ENCODE assay signal across 24 cellular contexts in the genomic region with DNA sequence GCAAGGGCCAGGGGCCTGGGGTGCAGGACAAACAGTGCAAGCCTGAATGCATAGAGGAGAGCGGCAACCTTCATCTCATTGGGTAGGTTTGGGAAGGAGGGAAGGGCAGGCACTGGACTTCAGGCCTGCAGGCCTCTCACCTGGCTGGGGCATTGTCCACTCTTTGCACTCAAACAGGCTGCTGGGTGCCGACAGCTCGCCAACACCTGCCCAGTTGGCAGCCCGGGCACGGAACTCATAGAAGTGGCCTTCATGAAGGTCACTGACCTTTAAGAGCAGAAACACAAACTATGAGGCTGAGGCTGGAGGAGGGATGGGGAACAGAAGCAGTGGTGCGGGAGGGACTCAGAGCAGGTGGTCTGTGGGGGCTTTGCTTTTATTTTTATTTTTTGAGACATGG. TPM values are rescaled to one million over a fixed set of nuclear protein-coding genes. Genes with fewer than 3 reads are reported as not detected.
"Had no signal": no experiment of that assay in that cellular context is flagged by ENCODE, and none has a peak within 500 bp of the region (broad histone marks: within the 10 kb centered on the region; RNA-seq: fewer than 3 reads in every experiment).

No MANE protein-coding gene starts in this region.

- H3K4me3 ChIP-seq: SJSA1 had no signal

- H3K27ac ChIP-seq: KMS-11, SJSA1 had no signal

- H3K9me3 ChIP-seq: SJSA1 had no signal

- H3K27me3 ChIP-seq: SJSA1 had no signal

- H3K36me3 ChIP-seq: SJSA1 had no signal

- H3K4me1 ChIP-seq: SJSA1 had no signal

- ATAC-seq: activated CD4-positive, CD25-positive, alpha-beta regulatory T cell treated with anti-CD3 and anti-CD28 coated beads, Interleukin-2, amount 50 U/mL, for 24 hours; activated CD8-positive, alpha-beta T cell treated with anti-CD3 and anti-CD28 coated beads, Interleukin-2, amount 10 ng/mL, durations not matched to agents 7 days and 5 days; Panc1; SK-N-SH treated with all-trans-retinoic acid at 6 μM for 48 hours had no signal

- DNase-seq: activated CD4-positive, alpha-beta T cell treated with anti-CD3 and anti-CD28 coated beads for 4 hours; activated CD8-positive, alpha-beta memory T cell treated with anti-CD3 and anti-CD28 coated beads, Interleukin-2, amount 50 U/mL, for 48 hours; activated CD8-positive, alpha-beta T cell treated with anti-CD3 and anti-CD28 coated beads, Interleukin-2, amount 10 ng/mL, durations not matched to agents 7 days and 5 days; activated effector memory CD4-positive, alpha-beta T cell treated with Interleukin-2 at 50 U/mL for 16 hours; activated naive CD4-positive, alpha-beta T cell; activated T-cell treated with anti-CD3 and anti-CD28 coated beads, Interleukin-2, amount 50 U/mL, for 1 hour; aorta; MV-4-11; NCI-H1092 treated with DMSO at 0.1 percent for 48 hours; NCI-H1417 treated with DMSO at 0.1 percent for 48 hours; NCI-H1694; NCI-H2029 treated with DMSO at 0.1 percent for 48 hours; NCI-H345; NCI-H510A; NCI-H526 treated with DMSO at 0.1 percent for 48 hours; NK-92 treated with Interleukin-12 subunit alpha and Interleukin-12 subunit beta, amount 100 ng/mL, for 24 hours; OCI-M1; RPMI8226; SHP77 had no signal

- H3K9ac ChIP-seq: KMS-11 had no signal

RNA-seq across cellular contexts. Expression of gene MYOM3, which starts 30.7 kb away (rescaled TPM):
- total RNA-seq: activated CD8-positive, alpha-beta T cell treated with anti-CD3 and anti-CD28 coated beads, Interleukin-2, amount 10 ng/mL, durations not matched to agents 7 days and 5 days had no signal
